ENCODE assay signal across 10 cellular contexts in genomic region chr7:8115547-8116402, GRCh38.
DNase-seq lines count a peak whose midpoint lies in the region; ATAC-seq and TF ChIP-seq lines count a peak whose summit lies in the region.
"Had no signal": no experiment of that assay in that cellular context is flagged by ENCODE, and none has a peak within 500 bp of the region (broad histone marks: within the 10 kb centered on the region; RNA-seq: fewer than 3 reads in every experiment).

No MANE protein-coding gene starts in this region.

- no peak for TF ChIP-seq CTCF in glutamatergic neuron (IDR thresholded peaks at IDR 0.05; ENCODE audit: partially characterized antibody, unreplicated experiment)

- peaks cover 3% of the 10 kb centered on the region for H3K36me3 Mint-ChIP-seq in glutamatergic neuron (ENCODE audit: unreplicated experiment)

- H3K4me3 Mint-ChIP-seq in glutamatergic neuron (ENCODE audit: unreplicated experiment), result no peak overlapping the region

- H3K9me3 Mint-ChIP-seq in glutamatergic neuron (ENCODE audit: unreplicated experiment), result peaks cover 3% of the 10 kb centered on the region

- no peaks in the 10 kb centered on the region for H3K27me3 Mint-ChIP-seq in glutamatergic neuron (ENCODE audit: unreplicated experiment)

- no peak overlapping the region for H3K27ac Mint-ChIP-seq in glutamatergic neuron (ENCODE audit: unreplicated experiment)

- peak; percentile 84 for ATAC-seq in GM18519 (IDR thresholded peaks at IDR 0.05; ENCODE audit: low FRiP score, unreplicated experiment)
- ATAC-seq in GM21447 (IDR thresholded peaks at IDR 0.05; ENCODE audit: unreplicated experiment), result peak; percentile 87
- peak; percentile 97 for ATAC-seq in HG03378 (IDR thresholded peaks at IDR 0.05; ENCODE audit: unreplicated experiment)

- peak; percentile 34 for DNase-seq in germinal center (ENCODE audit: low spot score)
- no peak for DNase-seq in epidermal melanocyte (ENCODE audit: insufficient read length, low spot score)
- no peak for DNase-seq in NCI-H2029 treated with DMSO at 0.1 percent for 48 hours (lab: John Stamatoyannopoulos, UW)
- DNase-seq in C1 segment of cervical spinal cord (lab: John Stamatoyannopoulos, UW), result no peak
- no peak for DNase-seq in glutamatergic neuron
- DNase-seq: brain microvascular endothelial cell, NCI-H2081 had no signal

- no peaks in the 10 kb centered on the region for H3K4me1 Mint-ChIP-seq in glutamatergic neuron (ENCODE audit: low read depth, unreplicated experiment)
